Comparison of ENCODE assay signal across 1 cellular context in the genomic region with DNA sequence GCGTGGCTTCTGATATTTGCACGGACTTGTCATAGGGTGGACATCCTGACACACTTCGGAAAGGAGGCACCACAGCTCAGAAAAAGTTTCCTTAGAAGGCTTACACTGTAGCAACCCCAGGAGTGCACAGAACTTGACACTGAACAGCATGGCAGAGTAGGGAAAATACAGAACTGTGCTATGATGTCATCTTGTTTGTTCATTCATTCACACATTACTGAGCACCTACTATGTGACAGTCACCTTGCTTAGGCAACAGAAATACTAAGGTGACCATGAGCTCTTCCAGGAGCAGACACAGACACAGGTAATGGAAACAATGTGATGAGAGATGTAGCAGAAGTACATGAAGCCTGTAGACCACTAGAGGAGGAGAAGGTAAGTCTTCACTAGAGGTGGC.
TF ChIP-seq lines count a peak whose summit lies in the region.

No MANE protein-coding gene starts in this region.

TF ChIP-seq in HepG2, 621 proteins besides CTCF, POLR2A, EP300 and RAD21:
- TF ChIP-seq CREB1 (IDR thresholded peaks at IDR 0.05) (peak; percentile 78), CREB1 (CRISPR knock-in tag; IDR thresholded peaks at IDR 0.05) (no peak), MXI1 (IDR thresholded peaks at IDR 0.05; ENCODE audit: borderline replicate concordance, low read depth, low read length) (no peak), SRSF9 (IDR thresholded peaks at IDR 0.05; ENCODE audit: borderline replicate concordance, insufficient read depth, low read depth, low read length, poor library complexity, severe bottlenecking) (no peak), NPAS2 (CRISPR knock-in tag; IDR thresholded peaks at IDR 0.05; ENCODE audit: borderline replicate concordance) (no peak), HDAC1 (CRISPR knock-in tag; IDR thresholded peaks at IDR 0.05) (no peak), SMAD9 (CRISPR knock-in tag; IDR thresholded peaks at IDR 0.05) (no peak), ZNF660 (CRISPR knock-in tag; IDR thresholded peaks at IDR 0.05; ENCODE audit: borderline replicate concordance, low read depth) (no peak), CEBPG (CRISPR knock-in tag; IDR thresholded peaks at IDR 0.05) (no peak), CC2D1A (CRISPR knock-in tag; IDR thresholded peaks at IDR 0.05) (no peak), ZNF232 (CRISPR knock-in tag; IDR thresholded peaks at IDR 0.05; ENCODE audit: borderline replicate concordance) (no peak), ATF7 (IDR thresholded peaks at IDR 0.05) (peak; percentile 92), ATF7 (CRISPR knock-in tag; IDR thresholded peaks at IDR 0.05) (no peak), ISX (CRISPR knock-in tag; conservative IDR thresholded peaks at IDR 0.05) (no peak), RXRA (CRISPR knock-in tag; IDR thresholded peaks at IDR 0.05) (no peak), KDM1A (CRISPR knock-in tag; IDR thresholded peaks at IDR 0.05) (no peak)
- TF ChIP-seq, protein P1, sequence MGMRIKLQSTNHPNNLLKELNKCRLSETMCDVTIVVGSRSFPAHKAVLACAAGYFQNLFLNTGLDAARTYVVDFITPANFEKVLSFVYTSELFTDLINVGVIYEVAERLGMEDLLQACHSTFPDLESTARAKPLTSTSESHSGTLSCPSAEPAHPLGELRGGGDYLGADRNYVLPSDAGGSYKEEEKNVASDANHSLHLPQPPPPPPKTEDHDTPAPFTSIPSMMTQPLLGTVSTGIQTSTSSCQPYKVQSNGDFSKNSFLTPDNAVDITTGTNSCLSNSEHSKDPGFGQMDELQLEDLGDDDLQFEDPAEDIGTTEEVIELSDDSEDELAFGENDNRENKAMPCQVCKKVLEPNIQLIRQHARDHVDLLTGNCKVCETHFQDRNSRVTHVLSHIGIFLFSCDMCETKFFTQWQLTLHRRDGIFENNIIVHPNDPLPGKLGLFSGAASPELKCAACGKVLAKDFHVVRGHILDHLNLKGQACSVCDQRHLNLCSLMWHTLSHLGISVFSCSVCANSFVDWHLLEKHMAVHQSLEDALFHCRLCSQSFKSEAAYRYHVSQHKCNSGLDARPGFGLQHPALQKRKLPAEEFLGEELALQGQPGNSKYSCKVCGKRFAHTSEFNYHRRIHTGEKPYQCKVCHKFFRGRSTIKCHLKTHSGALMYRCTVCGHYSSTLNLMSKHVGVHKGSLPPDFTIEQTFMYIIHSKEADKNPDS (CRISPR knock-in tag; IDR thresholded peaks at IDR 0.05): no peak
- TF ChIP-seq, protein P2, sequence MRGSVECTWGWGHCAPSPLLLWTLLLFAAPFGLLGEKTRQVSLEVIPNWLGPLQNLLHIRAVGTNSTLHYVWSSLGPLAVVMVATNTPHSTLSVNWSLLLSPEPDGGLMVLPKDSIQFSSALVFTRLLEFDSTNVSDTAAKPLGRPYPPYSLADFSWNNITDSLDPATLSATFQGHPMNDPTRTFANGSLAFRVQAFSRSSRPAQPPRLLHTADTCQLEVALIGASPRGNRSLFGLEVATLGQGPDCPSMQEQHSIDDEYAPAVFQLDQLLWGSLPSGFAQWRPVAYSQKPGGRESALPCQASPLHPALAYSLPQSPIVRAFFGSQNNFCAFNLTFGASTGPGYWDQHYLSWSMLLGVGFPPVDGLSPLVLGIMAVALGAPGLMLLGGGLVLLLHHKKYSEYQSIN (CRISPR knock-in tag; IDR thresholded peaks at IDR 0.05; ENCODE audit: borderline replicate concordance): no peak
- TF ChIP-seq, protein P3, sequence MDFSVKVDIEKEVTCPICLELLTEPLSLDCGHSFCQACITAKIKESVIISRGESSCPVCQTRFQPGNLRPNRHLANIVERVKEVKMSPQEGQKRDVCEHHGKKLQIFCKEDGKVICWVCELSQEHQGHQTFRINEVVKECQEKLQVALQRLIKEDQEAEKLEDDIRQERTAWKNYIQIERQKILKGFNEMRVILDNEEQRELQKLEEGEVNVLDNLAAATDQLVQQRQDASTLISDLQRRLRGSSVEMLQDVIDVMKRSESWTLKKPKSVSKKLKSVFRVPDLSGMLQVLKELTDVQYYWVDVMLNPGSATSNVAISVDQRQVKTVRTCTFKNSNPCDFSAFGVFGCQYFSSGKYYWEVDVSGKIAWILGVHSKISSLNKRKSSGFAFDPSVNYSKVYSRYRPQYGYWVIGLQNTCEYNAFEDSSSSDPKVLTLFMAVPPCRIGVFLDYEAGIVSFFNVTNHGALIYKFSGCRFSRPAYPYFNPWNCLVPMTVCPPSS (IDR thresholded peaks at IDR 0.05): no peak
